15 cellular contexts compared by ENCODE assay signal in genomic region chr9:95143591-95144561, GRCh38.
DNase-seq lines count a peak whose midpoint lies in the region; ATAC-seq and TF ChIP-seq lines count a peak whose summit lies in the region.
"Had no signal": no experiment of that assay in that cellular context is flagged by ENCODE, and none has a peak within 500 bp of the region (broad histone marks: within the 10 kb centered on the region; RNA-seq: fewer than 3 reads in every experiment).

No MANE protein-coding gene starts in this region.

- H3K4me2 ChIP-seq in MM.1S (ENCODE audit: low read depth, low read length), result no peak overlapping the region

- no peaks in the 10 kb centered on the region for H3F3A ChIP-seq in MM.1S (ENCODE audit: insufficient read depth, low read length)

- no peaks in the 10 kb centered on the region for H3K36me3 ChIP-seq in body of pancreas (replicated peaks in 1 of 2; ENCODE audit: insufficient read depth in 1 of 2, low read depth in 2 of 2)
- H3K36me3 ChIP-seq in MM.1S (replicated peaks; ENCODE audit: insufficient read depth, low read length), result no peaks in the 10 kb centered on the region

- H3K4me3 ChIP-seq in body of pancreas (no peak overlapping the region), MM.1S (ENCODE audit: low read length) (no peak overlapping the region)

- H3K27ac ChIP-seq in body of pancreas (no peak overlapping the region), MM.1S (ENCODE audit: low read length) (no peak overlapping the region)

- no peaks in the 10 kb centered on the region for H3K9me2 ChIP-seq in MM.1S (replicated peaks; ENCODE audit: insufficient read depth, low read length)

- intact Hi-C loops in body of pancreas (cut with DNase I), result no loop called here

- no peak for TF ChIP-seq CTCF in AG09319 (IDR thresholded peaks at IDR 0.05; ENCODE audit: low read depth, low read length)
- TF ChIP-seq CTCF in body of pancreas (IDR thresholded peaks at IDR 0.05), result no peak
- TF ChIP-seq CTCF in MM.1S (IDR thresholded peaks at IDR 0.05; ENCODE audit: low read length), result no peak

- H2AFZ ChIP-seq in MM.1S (ENCODE audit: low read length), result no peak overlapping the region

- peak; percentile 69 for ATAC-seq in body of pancreas
- no peak for ATAC-seq in HG03432 (IDR thresholded peaks at IDR 0.05; ENCODE audit: unreplicated experiment)
- no peak for ATAC-seq in GM19452 (IDR thresholded peaks at IDR 0.05; ENCODE audit: unreplicated experiment)
- no peak for ATAC-seq in GM21737 (IDR thresholded peaks at IDR 0.05; ENCODE audit: unreplicated experiment)
- ATAC-seq: activated CD4-positive, alpha-beta T cell treated with anti-CD3 and anti-CD28 coated beads for 36 hours; natural killer cell; stimulated activated naive CD8-positive, alpha-beta T cell treated with anti-CD3 and anti-CD28 coated beads, Interleukin-15, Interleukin-2, amounts not matched to agents 100 U/mL and 50 U/mL, for 24 hours had no signal

- WGBS in body of pancreas, 2 donors, result 83 to 92% methylated on average over 18 of the region's 18 CpGs

- peak; percentile 79 for DNase-seq in AG09319 (ENCODE audit: extremely low read depth, low read depth)
- peak; percentile 44 to 73 (median 56) for DNase-seq in body of pancreas
- peak; percentile 65 for DNase-seq in iris pigment epithelial cell (ENCODE audit: low read depth)
- peak; percentile 21 for DNase-seq in renal cortical epithelial cell (ENCODE audit: low read depth)
- no peak for DNase-seq in MM.1S
- DNase-seq: ACHN; activated CD4-positive, alpha-beta T cell treated with anti-CD3 and anti-CD28 coated beads for 36 hours; DMS79 treated with DMSO at 0.1 percent for 48 hours; natural killer cell; NCI-H1417; stimulated activated CD4-positive, alpha-beta T cell treated with anti-CD3 and anti-CD28 coated beads, Interleukin-2, amount 100 ng/mL, for 24 hours; stimulated activated naive CD8-positive, alpha-beta T cell treated with anti-CD3 and anti-CD28 coated beads, Interleukin-15, Interleukin-2, amounts not matched to agents 100 U/mL and 50 U/mL, for 24 hours had no signal

- no peaks in the 10 kb centered on the region for H3K9me3 ChIP-seq in body of pancreas
- no peaks in the 10 kb centered on the region for H3K9me3 ChIP-seq in MM.1S (replicated peaks; ENCODE audit: insufficient read depth, low read length)

- no peaks in the 10 kb centered on the region; the same call in 1 of the 2 replicates for H4K20me1 ChIP-seq in MM.1S (ENCODE audit: insufficient read depth, low read length)

- H3K79me2 ChIP-seq in MM.1S (ENCODE audit: low read length), result no peaks in the 10 kb centered on the region

- H3K4me1 ChIP-seq in body of pancreas (no peaks in the 10 kb centered on the region), MM.1S (ENCODE audit: low read length) (no peaks in the 10 kb centered on the region)

- H3K27me3 ChIP-seq in body of pancreas (no peaks in the 10 kb centered on the region), MM.1S (replicated peaks; ENCODE audit: insufficient read depth, low read length) (no peaks in the 10 kb centered on the region)

- H3K9ac ChIP-seq in MM.1S (ENCODE audit: low read length), result no peak overlapping the region

- no peak for TF ChIP-seq POLR2A in body of pancreas (IDR thresholded peaks at IDR 0.05)
